Comparison of ENCODE assay signal across 1 cellular context in the genomic region with DNA sequence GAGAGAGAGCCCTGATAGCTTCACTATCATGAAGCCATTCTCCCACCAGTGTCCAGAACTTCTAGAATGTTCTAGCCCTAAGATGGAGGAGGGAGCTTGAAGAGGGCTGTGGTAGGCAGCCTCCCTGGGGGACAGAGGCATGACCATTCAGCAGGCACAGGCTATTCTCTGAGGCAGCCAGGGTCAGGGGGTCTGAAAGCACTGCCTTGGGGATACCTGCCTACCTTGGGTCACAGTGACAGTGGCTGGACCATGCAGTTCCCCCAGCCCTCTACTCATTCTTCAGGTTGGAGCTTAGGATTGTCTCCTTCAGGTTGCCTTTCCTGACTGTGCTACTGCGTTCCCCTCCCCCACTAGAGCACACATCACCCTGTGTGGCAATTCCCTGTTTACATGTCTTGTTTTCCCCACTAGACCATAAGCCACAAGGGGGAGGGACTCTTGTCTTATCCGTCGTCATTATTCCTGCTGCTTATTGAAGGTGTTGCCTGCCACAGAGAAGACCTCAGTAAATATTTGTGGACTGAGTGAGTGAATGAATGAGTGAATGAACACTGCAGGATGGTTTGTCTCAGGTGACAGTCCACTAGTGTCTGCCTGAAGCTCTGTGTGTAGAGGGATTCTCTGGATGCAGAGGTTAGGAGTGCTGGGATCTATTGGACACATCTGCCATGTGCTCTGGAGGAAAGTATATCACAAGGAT.
TF ChIP-seq lines count a peak whose summit lies in the region.

No MANE protein-coding gene starts in this region.

TF ChIP-seq in HepG2, 621 proteins besides CTCF, POLR2A, EP300 and RAD21 (continued from another document):
- TF ChIP-seq, protein P1, sequence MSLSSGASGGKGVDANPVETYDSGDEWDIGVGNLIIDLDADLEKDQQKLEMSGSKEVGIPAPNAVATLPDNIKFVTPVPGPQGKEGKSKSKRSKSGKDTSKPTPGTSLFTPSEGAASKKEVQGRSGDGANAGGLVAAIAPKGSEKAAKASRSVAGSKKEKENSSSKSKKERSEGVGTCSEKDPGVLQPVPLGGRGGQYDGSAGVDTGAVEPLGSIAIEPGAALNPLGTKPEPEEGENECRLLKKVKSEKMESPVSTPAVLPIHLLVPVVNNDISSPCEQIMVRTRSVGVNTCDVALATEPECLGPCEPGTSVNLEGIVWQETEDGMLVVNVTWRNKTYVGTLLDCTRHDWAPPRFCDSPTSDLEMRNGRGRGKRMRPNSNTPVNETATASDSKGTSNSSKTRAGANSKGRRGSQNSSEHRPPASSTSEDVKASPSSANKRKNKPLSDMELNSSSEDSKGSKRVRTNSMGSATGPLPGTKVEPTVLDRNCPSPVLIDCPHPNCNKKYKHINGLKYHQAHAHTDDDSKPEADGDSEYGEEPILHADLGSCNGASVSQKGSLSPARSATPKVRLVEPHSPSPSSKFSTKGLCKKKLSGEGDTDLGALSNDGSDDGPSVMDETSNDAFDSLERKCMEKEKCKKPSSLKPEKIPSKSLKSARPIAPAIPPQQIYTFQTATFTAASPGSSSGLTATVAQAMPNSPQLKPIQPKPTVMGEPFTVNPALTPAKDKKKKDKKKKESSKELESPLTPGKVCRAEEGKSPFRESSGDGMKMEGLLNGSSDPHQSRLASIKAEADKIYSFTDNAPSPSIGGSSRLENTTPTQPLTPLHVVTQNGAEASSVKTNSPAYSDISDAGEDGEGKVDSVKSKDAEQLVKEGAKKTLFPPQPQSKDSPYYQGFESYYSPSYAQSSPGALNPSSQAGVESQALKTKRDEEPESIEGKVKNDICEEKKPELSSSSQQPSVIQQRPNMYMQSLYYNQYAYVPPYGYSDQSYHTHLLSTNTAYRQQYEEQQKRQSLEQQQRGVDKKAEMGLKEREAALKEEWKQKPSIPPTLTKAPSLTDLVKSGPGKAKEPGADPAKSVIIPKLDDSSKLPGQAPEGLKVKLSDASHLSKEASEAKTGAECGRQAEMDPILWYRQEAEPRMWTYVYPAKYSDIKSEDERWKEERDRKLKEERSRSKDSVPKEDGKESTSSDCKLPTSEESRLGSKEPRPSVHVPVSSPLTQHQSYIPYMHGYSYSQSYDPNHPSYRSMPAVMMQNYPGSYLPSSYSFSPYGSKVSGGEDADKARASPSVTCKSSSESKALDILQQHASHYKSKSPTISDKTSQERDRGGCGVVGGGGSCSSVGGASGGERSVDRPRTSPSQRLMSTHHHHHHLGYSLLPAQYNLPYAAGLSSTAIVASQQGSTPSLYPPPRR (CRISPR knock-in tag; IDR thresholded peaks at IDR 0.05; ENCODE audit: borderline replicate concordance), result peak; percentile 87
- TF ChIP-seq ZNF12 (CRISPR knock-in tag; IDR thresholded peaks at IDR 0.05) (no peak), ATM (IDR thresholded peaks at IDR 0.05; ENCODE audit: borderline replicate concordance) (no peak), CAMTA2 (CRISPR knock-in tag; IDR thresholded peaks at IDR 0.05; ENCODE audit: borderline replicate concordance) (no peak), ZNF124 (CRISPR knock-in tag; IDR thresholded peaks at IDR 0.05) (peak; percentile 65; the same call in 1 of the 2 replicates), RCOR2 (CRISPR knock-in tag; IDR thresholded peaks at IDR 0.05) (0 out of 2 replicates have a peak, but pooled peaks have one; percentile 57), MEF2D (CRISPR knock-in tag; IDR thresholded peaks at IDR 0.05) (0 out of 2 replicates have a peak, but pooled peaks have one; percentile 16), ZNF24 (IDR thresholded peaks at IDR 0.05) (peak; percentile 94), ZSCAN25 (CRISPR knock-in tag; IDR thresholded peaks at IDR 0.05) (0 out of 2 replicates have a peak, but pooled peaks have one; percentile 38), KMT2A (CRISPR knock-in tag; IDR thresholded peaks at IDR 0.05) (peak; percentile 34; the same call in 1 of the 2 replicates), MIXL1 (CRISPR knock-in tag; IDR thresholded peaks at IDR 0.05) (peak; percentile 75; the same call in 1 of the 2 replicates), HOXA3 (CRISPR knock-in tag; IDR thresholded peaks at IDR 0.05) (peak; percentile 68; the same call in 1 of the 2 replicates), BORCS8-MEF2B (CRISPR knock-in tag; IDR thresholded peaks at IDR 0.05) (0 out of 2 replicates have a peak, but pooled peaks have one; percentile 56)
- TF ChIP-seq, protein P2, sequence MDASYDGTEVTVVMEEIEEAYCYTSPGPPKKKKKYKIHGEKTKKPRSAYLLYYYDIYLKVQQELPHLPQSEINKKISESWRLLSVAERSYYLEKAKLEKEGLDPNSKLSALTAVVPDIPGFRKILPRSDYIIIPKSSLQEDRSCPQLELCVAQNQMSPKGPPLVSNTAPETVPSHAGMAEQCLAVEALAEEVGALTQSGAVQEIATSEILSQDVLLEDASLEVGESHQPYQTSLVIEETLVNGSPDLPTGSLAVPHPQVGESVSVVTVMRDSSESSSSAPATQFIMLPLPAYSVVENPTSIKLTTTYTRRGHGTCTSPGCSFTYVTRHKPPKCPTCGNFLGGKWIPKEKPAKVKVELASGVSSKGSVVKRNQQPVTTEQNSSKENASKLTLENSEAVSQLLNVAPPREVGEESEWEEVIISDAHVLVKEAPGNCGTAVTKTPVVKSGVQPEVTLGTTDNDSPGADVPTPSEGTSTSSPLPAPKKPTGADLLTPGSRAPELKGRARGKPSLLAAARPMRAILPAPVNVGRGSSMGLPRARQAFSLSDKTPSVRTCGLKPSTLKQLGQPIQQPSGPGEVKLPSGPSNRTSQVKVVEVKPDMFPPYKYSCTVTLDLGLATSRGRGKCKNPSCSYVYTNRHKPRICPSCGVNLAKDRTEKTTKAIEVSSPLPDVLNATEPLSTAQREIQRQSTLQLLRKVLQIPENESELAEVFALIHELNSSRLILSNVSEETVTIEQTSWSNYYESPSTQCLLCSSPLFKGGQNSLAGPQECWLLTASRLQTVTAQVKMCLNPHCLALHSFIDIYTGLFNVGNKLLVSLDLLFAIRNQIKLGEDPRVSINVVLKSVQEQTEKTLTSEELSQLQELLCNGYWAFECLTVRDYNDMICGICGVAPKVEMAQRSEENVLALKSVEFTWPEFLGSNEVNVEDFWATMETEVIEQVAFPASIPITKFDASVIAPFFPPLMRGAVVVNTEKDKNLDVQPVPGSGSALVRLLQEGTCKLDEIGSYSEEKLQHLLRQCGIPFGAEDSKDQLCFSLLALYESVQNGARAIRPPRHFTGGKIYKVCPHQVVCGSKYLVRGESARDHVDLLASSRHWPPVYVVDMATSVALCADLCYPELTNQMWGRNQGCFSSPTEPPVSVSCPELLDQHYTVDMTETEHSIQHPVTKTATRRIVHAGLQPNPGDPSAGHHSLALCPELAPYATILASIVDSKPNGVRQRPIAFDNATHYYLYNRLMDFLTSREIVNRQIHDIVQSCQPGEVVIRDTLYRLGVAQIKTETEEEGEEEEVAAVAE (CRISPR knock-in tag; IDR thresholded peaks at IDR 0.05; ENCODE audit: borderline replicate concordance), result peak; percentile 77; the same call in 1 of the 2 replicates
- TF ChIP-seq, protein P3, sequence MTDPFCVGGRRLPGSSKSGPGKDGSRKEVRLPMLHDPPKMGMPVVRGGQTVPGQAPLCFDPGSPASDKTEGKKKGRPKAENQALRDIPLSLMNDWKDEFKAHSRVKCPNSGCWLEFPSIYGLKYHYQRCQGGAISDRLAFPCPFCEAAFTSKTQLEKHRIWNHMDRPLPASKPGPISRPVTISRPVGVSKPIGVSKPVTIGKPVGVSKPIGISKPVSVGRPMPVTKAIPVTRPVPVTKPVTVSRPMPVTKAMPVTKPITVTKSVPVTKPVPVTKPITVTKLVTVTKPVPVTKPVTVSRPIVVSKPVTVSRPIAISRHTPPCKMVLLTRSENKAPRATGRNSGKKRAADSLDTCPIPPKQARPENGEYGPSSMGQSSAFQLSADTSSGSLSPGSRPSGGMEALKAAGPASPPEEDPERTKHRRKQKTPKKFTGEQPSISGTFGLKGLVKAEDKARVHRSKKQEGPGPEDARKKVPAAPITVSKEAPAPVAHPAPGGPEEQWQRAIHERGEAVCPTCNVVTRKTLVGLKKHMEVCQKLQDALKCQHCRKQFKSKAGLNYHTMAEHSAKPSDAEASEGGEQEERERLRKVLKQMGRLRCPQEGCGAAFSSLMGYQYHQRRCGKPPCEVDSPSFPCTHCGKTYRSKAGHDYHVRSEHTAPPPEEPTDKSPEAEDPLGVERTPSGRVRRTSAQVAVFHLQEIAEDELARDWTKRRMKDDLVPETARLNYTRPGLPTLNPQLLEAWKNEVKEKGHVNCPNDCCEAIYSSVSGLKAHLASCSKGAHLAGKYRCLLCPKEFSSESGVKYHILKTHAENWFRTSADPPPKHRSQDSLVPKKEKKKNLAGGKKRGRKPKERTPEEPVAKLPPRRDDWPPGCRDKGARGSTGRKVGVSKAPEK (CRISPR knock-in tag; IDR thresholded peaks at IDR 0.05; ENCODE audit: borderline replicate concordance), result no peak
- TF ChIP-seq, protein P4, sequence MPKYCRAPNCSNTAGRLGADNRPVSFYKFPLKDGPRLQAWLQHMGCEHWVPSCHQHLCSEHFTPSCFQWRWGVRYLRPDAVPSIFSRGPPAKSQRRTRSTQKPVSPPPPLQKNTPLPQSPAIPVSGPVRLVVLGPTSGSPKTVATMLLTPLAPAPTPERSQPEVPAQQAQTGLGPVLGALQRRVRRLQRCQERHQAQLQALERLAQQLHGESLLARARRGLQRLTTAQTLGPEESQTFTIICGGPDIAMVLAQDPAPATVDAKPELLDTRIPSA (CRISPR knock-in tag; IDR thresholded peaks at IDR 0.05; ENCODE audit: borderline replicate concordance), result no peak
- TF ChIP-seq, protein P5, sequence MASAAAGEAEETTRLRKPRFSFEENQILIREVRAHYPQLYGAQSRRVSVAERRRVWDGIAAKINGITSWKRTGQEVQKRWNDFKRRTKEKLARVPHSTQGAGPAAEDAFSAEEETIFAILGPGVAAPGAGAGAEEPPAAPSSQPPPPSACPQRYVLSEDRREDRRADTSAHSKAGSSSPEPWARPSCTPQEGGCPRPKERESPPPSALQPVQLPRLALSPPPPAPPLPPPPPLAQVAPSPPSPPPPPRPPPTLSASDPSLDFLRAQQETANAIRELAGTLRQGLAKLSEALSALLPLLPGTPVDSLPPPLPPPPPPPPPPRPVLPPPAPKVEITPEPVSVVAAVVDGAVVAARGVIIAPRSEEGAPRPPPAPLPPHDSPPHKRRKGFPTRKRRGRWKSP (CRISPR knock-in tag; IDR thresholded peaks at IDR 0.05), result peak; percentile 28; the same call in 1 of the 2 replicates
